18 cellular contexts compared by ENCODE assay signal in the genomic region with DNA sequence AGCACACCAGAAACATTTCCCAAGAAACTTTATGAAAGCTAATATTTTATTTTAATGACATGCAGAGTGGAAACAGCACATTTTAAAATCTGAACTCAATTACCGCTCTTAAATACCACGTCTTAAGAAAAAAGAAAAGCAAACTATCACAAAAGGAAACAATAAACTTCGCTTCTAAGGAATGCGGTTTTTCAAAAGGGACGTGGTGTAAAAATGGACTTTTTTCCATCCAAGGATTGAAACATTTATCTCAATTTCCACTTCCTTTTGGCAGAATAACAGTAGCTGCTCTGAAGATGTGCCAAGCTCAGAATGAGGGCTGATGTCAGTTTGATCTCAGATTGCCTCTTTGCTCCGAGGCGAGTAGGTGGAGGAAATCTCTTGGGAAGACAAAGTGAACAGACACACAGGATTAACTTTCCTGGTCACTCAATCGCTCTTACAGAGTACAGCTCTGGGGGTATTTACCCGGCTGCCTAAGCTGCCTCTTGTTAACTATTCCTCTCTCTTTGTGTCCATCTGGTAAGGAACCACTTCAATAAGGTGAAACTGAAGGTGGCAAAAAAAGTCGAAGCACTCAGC.
A peak's percentile ranks its signal among the peaks of the same experiment; 100 is the strongest.
DNase-seq lines count a peak whose midpoint lies in the region; ATAC-seq, FAIRE-seq and TF ChIP-seq lines count a peak whose summit lies in the region.
"Had no signal": no experiment of that assay in that cellular context is flagged by ENCODE, and none has a peak within 500 bp of the region (broad histone marks: within the 10 kb centered on the region; RNA-seq: fewer than 3 reads in every experiment).

No MANE protein-coding gene starts in this region.

- no peak for TF ChIP-seq EP300 in SK-N-SH (IDR thresholded peaks at IDR 0.05; ENCODE audit: borderline replicate concordance in 1 of 2, low read depth in 1 of 2, low read length in 1 of 2)

- H3K79me2 ChIP-seq in mammary epithelial cell (ENCODE audit: insufficient read depth, low read length) (no peaks in the 10 kb centered on the region), SK-N-SH (ENCODE audit: insufficient read depth) (no peaks in the 10 kb centered on the region)

- no peak overlapping the region for H3K4me3 Mint-ChIP-seq in MCF 10A (ENCODE audit: unreplicated experiment)
- H3K4me3 Mint-ChIP-seq: dendritic cell treated with granulocyte-macrophage colony-stimulating factor and Interleukin-4, amounts not matched to agents 40 ng/mL and 50 ng/mL, for 4 days; stimulated activated naive B cell treated with anti-CD40 and anti-IgM and Interleukin-4, amounts not matched to agents 10 μg/mL and 1 μg/mL and 100 μg/mL, for 72 hours had no signal

- H4K20me1 ChIP-seq in mammary epithelial cell (ENCODE audit: insufficient read depth, low read length), result no peaks in the 10 kb centered on the region
- no peaks in the 10 kb centered on the region for H4K20me1 ChIP-seq in SK-N-SH (ENCODE audit: insufficient read depth)
- H4K20me1 ChIP-seq: BLaER1 treated with 17β-estradiol and CSF1 and Interleukin-3, amounts not matched to agents 10 nM and 100 nM had no signal

- CTCF ChIA-PET in MCF 10A (lab: Yijun Ruan, JAX), result interaction anchor here (1.5 kb wide), 1 partner anchor 17 kb away, joined by 3 read pairs; no protein-coding TSS in a partner anchor
- CTCF ChIA-PET in mammary epithelial cell (lab: Charles Lee; ENCODE audit: low non-redundant PET), result no interaction called here
- CTCF ChIA-PET in SK-N-SH (lab: Yijun Ruan, JAX), result interaction anchor here (1.2 to 1.3 kb wide), 2 partner anchors 14 to 35 kb away, joined by 3 to 4 read pairs; no protein-coding TSS in a partner anchor

- peak overlapping the region; percentile 52 for H2AFZ ChIP-seq in mammary epithelial cell (ENCODE audit: low read depth, low read length)
- no peak overlapping the region for H2AFZ ChIP-seq in SK-N-SH (ENCODE audit: low read depth)

- no peaks in the 10 kb centered on the region for H3K4me1 ChIP-seq in breast epithelium
- H3K4me1 ChIP-seq in mammary epithelial cell (ENCODE audit: insufficient read depth, low read length), result no peaks in the 10 kb centered on the region
- no peaks in the 10 kb centered on the region; a peak in 1 of 4 replicates for H3K4me1 ChIP-seq in SK-N-SH (ENCODE audit: control insufficient read depth in 1 of 2, insufficient read depth in 2 of 2, low read depth in 1 of 2, low read length in 1 of 2)
- no peaks in the 10 kb centered on the region for H3K4me1 ChIP-seq in Peyer's patch
- H3K4me1 ChIP-seq: ascending aorta; BLaER1 treated with 17β-estradiol and CSF1 and Interleukin-3, amounts not matched to agents 10 nM and 100 nM had no signal

- FAIRE-seq in urothelium cell line (lab: Jason Lieb, UNC), result no peak

- H3K9me3 ChIP-seq in breast epithelium, result no peaks in the 10 kb centered on the region
- no peaks in the 10 kb centered on the region for H3K9me3 ChIP-seq in mammary epithelial cell (replicated peaks; ENCODE audit: insufficient read depth, low read length)
- H3K9me3 ChIP-seq in SK-N-SH, result no peaks in the 10 kb centered on the region
- H3K9me3 ChIP-seq in Peyer's patch, result no peaks in the 10 kb centered on the region
- H3K9me3 ChIP-seq: ascending aorta; BLaER1 treated with 17β-estradiol and CSF1 and Interleukin-3, amounts not matched to agents 10 nM and 100 nM; tibial nerve had no signal

- TF ChIP-seq RAD21 in SK-N-SH (IDR thresholded peaks at IDR 0.05; ENCODE audit: low read length), result no peak

- H3K36me3 Mint-ChIP-seq in MCF 10A (ENCODE audit: insufficient read depth, unreplicated experiment), result no peaks in the 10 kb centered on the region
- H3K36me3 Mint-ChIP-seq: stimulated activated naive B cell treated with anti-CD40 and anti-IgM and Interleukin-4, amounts not matched to agents 10 μg/mL and 1 μg/mL and 100 μg/mL, for 72 hours had no signal

- H3K9me2 ChIP-seq in SK-N-SH, result no peaks in the 10 kb centered on the region

- dilution Hi-C loops in mammary epithelial cell (cut with HindIII; ENCODE audit: low sequenced_read_pairs), result no loop called here

- POLR2A ChIA-PET in MCF 10A (lab: Yijun Ruan, JAX) (no interaction called here), SK-N-SH (lab: Yijun Ruan, JAX) (no interaction called here)

- no peaks in the 10 kb centered on the region for H3K36me3 ChIP-seq in breast epithelium
- H3K36me3 ChIP-seq in mammary epithelial cell (ENCODE audit: insufficient read depth, low read length), result no peaks in the 10 kb centered on the region
- H3K36me3 ChIP-seq in SK-N-SH (replicated peaks in 1 of 2; ENCODE audit: control insufficient read depth in 1 of 2, insufficient read depth in 2 of 2, low read length in 1 of 2), result no peaks in the 10 kb centered on the region
- peaks cover 0 to 9% (median 0%) of the 10 kb centered on the region in 3 donors for H3K36me3 ChIP-seq in Peyer's patch
- H3K36me3 ChIP-seq: ascending aorta; BLaER1 treated with 17β-estradiol and CSF1 and Interleukin-3, amounts not matched to agents 10 nM and 100 nM; tibial nerve had no signal

- H3K27me3 Mint-ChIP-seq in MCF 10A (ENCODE audit: insufficient read depth, unreplicated experiment), result peaks cover 50% of the 10 kb centered on the region
- H3K27me3 Mint-ChIP-seq: dendritic cell treated with granulocyte-macrophage colony-stimulating factor and Interleukin-4, amounts not matched to agents 40 ng/mL and 50 ng/mL, for 4 days had no signal

- H3F3A ChIP-seq in SK-N-SH (replicated peaks; ENCODE audit: insufficient read depth), result no peaks in the 10 kb centered on the region

- H3K4me3 ChIP-seq in breast epithelium (peak overlapping the region in 2 of 3 donors; percentile 4 to 43), mammary epithelial cell (replicated peaks in 1 of 3; ENCODE audit: insufficient read depth in 1 of 3, low read depth in 2 of 3, low read length in 3 of 3) (no peak overlapping the region), SK-N-SH (ENCODE audit: low read depth in 2 of 2, low read length in 1 of 2) (no peak overlapping the region), Peyer's patch (no peak overlapping the region)
- H3K4me3 ChIP-seq: BLaER1 treated with 17β-estradiol and CSF1 and Interleukin-3, amounts not matched to agents 10 nM and 100 nM had no signal

- DNase-seq in breast epithelium (ENCODE audit: low spot score in 2 of 2) (no peak), MCF 10A (ENCODE audit: unreplicated experiment) (no peak), mammary epithelial cell (no peak), inferior parietal cortex (ENCODE audit: extremely low spot score) (peak; percentile 44), urothelium cell line (ENCODE audit: low spot score) (peak; percentile 7), SK-N-SH (no peak), Peyer's patch (no peak)
- DNase-seq: activated naive CD4-positive, alpha-beta T cell treated with Interleukin-2 at 50 U/mL for 16 hours; NCI-H2171; stimulated activated CD4-positive, alpha-beta T cell treated with anti-CD3 and anti-CD28 coated beads, Interleukin-15, amount 100 ng/mL, for 24 hours; stimulated activated naive B cell treated with anti-CD40 and anti-IgM and Interleukin-4, amounts not matched to agents 10 μg/mL and 1 μg/mL and 100 μg/mL, for 72 hours; SW 1271 had no signal

- H3K27ac ChIP-seq in breast epithelium (no peak overlapping the region), mammary epithelial cell (ENCODE audit: insufficient read depth, low read depth, low read length) (no peak overlapping the region), SK-N-SH (ENCODE audit: low read depth in 2 of 2, low read length in 1 of 2) (no peak overlapping the region), Peyer's patch (no peak overlapping the region)
- H3K27ac ChIP-seq: 22Rv1; ascending aorta; BLaER1 treated with 17β-estradiol and CSF1 and Interleukin-3, amounts not matched to agents 10 nM and 100 nM; tibial nerve had no signal

- no TSS peak for BruUV-seq in MCF 10A (replicated peaks; lab: Mats Ljungman, UMichigan)
- no TSS peak for BruUV-seq in mammary epithelial cell (replicated peaks; lab: Mats Ljungman, UMichigan)

- intact Hi-C loops in breast epithelium (cut with DNase I; ENCODE audit: low total_unique reads), result no loop called here
- intact Hi-C loops in MCF 10A (cut with micrococcal nuclease), result no loop called here
- intact Hi-C loops in mammary epithelial cell (cut with micrococcal nuclease), result no loop called here

- no peaks in the 10 kb centered on the region for H3K4me1 Mint-ChIP-seq in MCF 10A (ENCODE audit: insufficient read depth, unreplicated experiment)
- H3K4me1 Mint-ChIP-seq: stimulated activated naive B cell treated with anti-CD40 and anti-IgM and Interleukin-4, amounts not matched to agents 10 μg/mL and 1 μg/mL and 100 μg/mL, for 72 hours had no signal

- H3K27me3 ChIP-seq in breast epithelium (no peaks in the 10 kb centered on the region), mammary epithelial cell (ENCODE audit: insufficient read depth, low read length) (no peaks in the 10 kb centered on the region), SK-N-SH (ENCODE audit: insufficient read depth) (no peaks in the 10 kb centered on the region), Peyer's patch (no peaks in the 10 kb centered on the region)
- H3K27me3 ChIP-seq: ascending aorta; BLaER1 treated with 17β-estradiol and CSF1 and Interleukin-3, amounts not matched to agents 10 nM and 100 nM; tibial nerve had no signal

- H3K27ac Mint-ChIP-seq in MCF 10A (ENCODE audit: low read depth, unreplicated experiment), result no peak overlapping the region
- H3K27ac Mint-ChIP-seq: dendritic cell treated with granulocyte-macrophage colony-stimulating factor and Interleukin-4, amounts not matched to agents 40 ng/mL and 50 ng/mL, for 4 days; stimulated activated naive B cell treated with anti-CD40 and anti-IgM and Interleukin-4, amounts not matched to agents 10 μg/mL and 1 μg/mL and 100 μg/mL, for 72 hours had no signal

- H3K9ac ChIP-seq in mammary epithelial cell (ENCODE audit: insufficient read depth, low read length) (no peak overlapping the region), SK-N-SH (no peak overlapping the region)
- H3K9ac ChIP-seq: BLaER1 treated with 17β-estradiol and CSF1 and Interleukin-3, amounts not matched to agents 10 nM and 100 nM had no signal

- WGBS in mammary epithelial cell (ENCODE audit: low coverage, missing lambda C conversion rate), result 8% methylated on average over 10 of the region's 10 CpGs
- 44% methylated on average over 10 of the region's 10 CpGs for WGBS in SK-N-SH (ENCODE audit: low lambda C conversion rate)

- TF ChIP-seq POLR2A in breast epithelium (IDR thresholded peaks at IDR 0.05), result no peak
- TF ChIP-seq POLR2A in Peyer's patch (IDR thresholded peaks at IDR 0.05), result no peak

- H3K4me2 ChIP-seq in mammary epithelial cell (ENCODE audit: insufficient read depth, low read depth, low read length) (peak overlapping the region; percentile 52), SK-N-SH (no peak overlapping the region)
- H3K4me2 ChIP-seq: BLaER1 treated with 17β-estradiol and CSF1 and Interleukin-3, amounts not matched to agents 10 nM and 100 nM had no signal

- in situ Hi-C loops in mammary epithelial cell (cut with MboI; ENCODE audit: low sequenced_read_pairs in 2 of 2), result loop anchor here in 1 of 2 donors (25.0 kb wide), 1 partner anchor 142 kb away; no protein-coding TSS in a partner anchor

- TF ChIP-seq CTCF in breast epithelium (IDR thresholded peaks at IDR 0.05) (no peak), MCF 10A (IDR thresholded peaks at IDR 0.05; ENCODE audit: unreplicated experiment) (no peak), mammary epithelial cell (conservative IDR thresholded peaks at IDR 0.05 in 1 of 2, IDR thresholded peaks at IDR 0.05 in 1 of 2; ENCODE audit: extremely low read depth in 1 of 2, insufficient read depth in 1 of 2, low read depth in 1 of 2, low read length in 2 of 2) (no peak), SK-N-SH (IDR thresholded peaks at IDR 0.05) (no peak), Peyer's patch (IDR thresholded peaks at IDR 0.05) (no peak)

- no peak for ATAC-seq in SK-N-SH treated with all-trans-retinoic acid at 6 μM for 48 hours
- ATAC-seq: stimulated activated naive B cell treated with anti-CD40 and anti-IgM and Interleukin-4, amounts not matched to agents 10 μg/mL and 1 μg/mL and 100 μg/mL, for 72 hours had no signal

- no peaks in the 10 kb centered on the region for H3K9me3 Mint-ChIP-seq in MCF 10A (ENCODE audit: unreplicated experiment)
- H3K9me3 Mint-ChIP-seq: dendritic cell treated with granulocyte-macrophage colony-stimulating factor and Interleukin-4, amounts not matched to agents 40 ng/mL and 50 ng/mL, for 4 days; stimulated activated naive B cell treated with anti-CD40 and anti-IgM and Interleukin-4, amounts not matched to agents 10 μg/mL and 1 μg/mL and 100 μg/mL, for 72 hours had no signal

Comparison
In these comparisons a context has a peak if more than half of its experiments do, and no peak if none do; other contexts are left out.
1. H3K4me3 ChIP-seq: peak in breast epithelium (2 of 3); none in mammary epithelial cell (0 of 3), SK-N-SH (0 of 2) and Peyer's patch (0 of 4).
2. DNase-seq: peak in inferior parietal cortex (single experiment) and urothelium cell line (single experiment); none in breast epithelium (0 of 2), MCF 10A (single experiment), mammary epithelial cell (single experiment), SK-N-SH (single experiment) and Peyer's patch (0 of 3).